ENCODE assay signal across 24 cellular contexts in the genomic region with DNA sequence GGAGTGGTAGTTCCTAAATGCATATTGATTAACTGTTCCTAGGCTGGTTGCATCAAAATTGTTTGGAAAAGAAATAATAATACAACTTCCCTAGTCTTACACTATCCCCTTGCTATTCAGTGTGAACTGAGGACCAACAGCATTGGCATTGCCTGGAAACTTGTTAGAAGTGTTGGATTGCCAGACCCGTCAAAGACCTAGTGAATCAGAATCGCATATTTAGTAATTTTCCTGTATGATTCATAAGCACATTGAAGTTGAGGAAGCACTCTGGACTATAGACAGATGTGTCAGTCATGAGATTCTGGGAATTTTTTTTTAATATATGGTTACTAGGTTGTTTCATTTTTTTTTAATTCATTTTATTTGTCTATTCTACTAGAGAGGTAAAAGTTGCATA. TPM values are rescaled to one million over a fixed set of nuclear protein-coding genes. Genes with fewer than 3 reads are reported as not detected.
DNase-seq lines count a peak whose midpoint lies in the region; ATAC-seq and TF ChIP-seq lines count a peak whose summit lies in the region.
"Had no signal": no experiment of that assay in that cellular context is flagged by ENCODE, and none has a peak within 500 bp of the region (broad histone marks: within the 10 kb centered on the region; RNA-seq: fewer than 3 reads in every experiment).

No MANE protein-coding gene starts in this region.

- CTCF ChIA-PET in PC-3 (lab: Charles Lee) = no interaction called here

- H3K9ac ChIP-seq in PC-3 (ENCODE audit: low read length) = no peak overlapping the region

- H3K27ac ChIP-seq in PC-3 (ENCODE audit: low read length) (no peak overlapping the region), lung (ENCODE audit: low read depth in 1 of 2, low read length in 1 of 2) (no peak overlapping the region)
- H3K27ac ChIP-seq: cardiac muscle cell, HL-60, psoas muscle, spleen, suprapubic skin had no signal

- 66 to 72% methylated on average over 2 of the region's 2 CpGs for WGBS in lung, 2 donors

- ATAC-seq in PC-3 (peak; percentile 92), lung (ENCODE audit: insufficient read depth, low FRiP score) (peak; percentile 34)

- no TSS peak for BruUV-seq in PC-3 (replicated peaks; lab: Mats Ljungman, UMichigan)

- H3K4me1 ChIP-seq in PC-3 (ENCODE audit: insufficient read depth, low read length) (peaks cover 9% of the 10 kb centered on the region; the same call in 1 of the 2 replicates), lung (ENCODE audit: control insufficient read depth in 2 of 2, insufficient read depth in 2 of 2, low read length in 2 of 2) (no peaks in the 10 kb centered on the region)
- H3K4me1 ChIP-seq: spleen, suprapubic skin had no signal

- H3K27me3 ChIP-seq in PC-3 (ENCODE audit: low read length) = no peaks in the 10 kb centered on the region
- no peaks in the 10 kb centered on the region for H3K27me3 ChIP-seq in lung (ENCODE audit: control insufficient read depth, insufficient read depth)
- H3K27me3 ChIP-seq: cardiac muscle cell, spleen, suprapubic skin had no signal

- H3K79me2 ChIP-seq in PC-3 (ENCODE audit: low read length) = no peaks in the 10 kb centered on the region

- intact Hi-C loops in PC-3 (cut with micrococcal nuclease) = no loop called here

- no peaks in the 10 kb centered on the region for H3K9me3 ChIP-seq in PC-3 (ENCODE audit: low read length)
- H3K9me3 ChIP-seq in lung (ENCODE audit: control insufficient read depth in 2 of 2, insufficient read depth in 1 of 2, low read length in 1 of 2) = no peaks in the 10 kb centered on the region
- H3K9me3 ChIP-seq: psoas muscle, spleen, suprapubic skin had no signal

- POLR2A ChIA-PET in PC-3 (lab: Charles Lee; ENCODE audit: unreplicated experiment) = no interaction called here

- H3F3A ChIP-seq in PC-3 (ENCODE audit: low read length, unreplicated experiment) = no peaks in the 10 kb centered on the region

- DNase-seq in GM03348 (ENCODE audit: low spot score) (peak; percentile 29), PC-3 (peak; percentile 69), epithelial cell of esophagus (ENCODE audit: low read depth) (peak; percentile 88), lung (ENCODE audit: low spot score) (no peak), T-helper 1 cell (no peak), anterior cingulate cortex (lab: John Stamatoyannopoulos, UW) (no peak), COR-L47 (lab: John Stamatoyannopoulos, UW) (no peak)
- DNase-seq in stimulated activated CD4-positive, alpha-beta T cell treated with anti-CD3 and anti-CD28 coated beads, Interleukin-2, amount 100 ng/mL, for 24 hours = no peak
- DNase-seq: activated CD4-positive, CD25-positive, alpha-beta regulatory T cell; CD4-positive, alpha-beta memory T cell; DMS53; kidney glomerular epithelial cell; MV-4-11; NCI-H187; NCI-H2227 treated with DMSO at 0.1 percent for 48 hours; NCI-H82; OCI-M1; psoas muscle; spleen; stimulated activated CD8-positive, alpha-beta memory T cell treated with anti-CD3 and anti-CD28 coated beads, Interleukin-4, amount 100 ng/mL, for 48 hours had no signal

- H3K4me3 ChIP-seq in PC-3 (ENCODE audit: low read length) = no peak overlapping the region
- no peak overlapping the region for H3K4me3 ChIP-seq in epithelial cell of esophagus (ENCODE audit: low read length)
- no peak overlapping the region for H3K4me3 ChIP-seq in lung
- H3K4me3 ChIP-seq: cardiac muscle cell, psoas muscle, spleen, suprapubic skin had no signal

- no peak overlapping the region for H2AFZ ChIP-seq in PC-3 (ENCODE audit: low read length)

- H3K36me3 ChIP-seq in PC-3 (ENCODE audit: low read depth, low read length) (no peaks in the 10 kb centered on the region), lung (ENCODE audit: control insufficient read depth in 2 of 2, insufficient read depth in 2 of 2, low read length in 2 of 2) (no peaks in the 10 kb centered on the region)
- H3K36me3 ChIP-seq: cardiac muscle cell, spleen, suprapubic skin had no signal

- no peaks in the 10 kb centered on the region for H3K9me2 ChIP-seq in PC-3 (replicated peaks; ENCODE audit: low read length)

- TF ChIP-seq CTCF in PC-3 (conservative IDR thresholded peaks at IDR 0.05; ENCODE audit: low read depth, low read length) = no peak
- TF ChIP-seq CTCF in epithelial cell of esophagus (IDR thresholded peaks at IDR 0.05; ENCODE audit: insufficient read depth, low read depth, low read length, missing control alignments) = no peak
- TF ChIP-seq CTCF in lung (IDR thresholded peaks at IDR 0.05; ENCODE audit: control extremely low read depth, extremely low read depth) = no peak

- H3K4me2 ChIP-seq in PC-3 (ENCODE audit: low read length) = no peak overlapping the region

- H4K20me1 ChIP-seq in PC-3 (ENCODE audit: low read length) = no peaks in the 10 kb centered on the region

RNA-seq across cellular contexts. Expression of gene KCNJ16, which starts 34.7 kb away (rescaled TPM):
- total RNA-seq in PC-3 (2014; rRNA removed) (not detected in 2 replicates), lung (1 to 10 TPM; 2.2 to 4.0 TPM)
- polyA plus RNA-seq in lung = under 1 TPM; 0.35 to 0.37 TPM
- total RNA-seq: cardiac muscle cell; CD4-positive, alpha-beta memory T cell; fibroblast of villous mesenchyme; psoas muscle; suprapubic skin had no signal
- polyA plus RNA-seq: cardiac muscle cell; CD4-positive, alpha-beta memory T cell had no signal

Comparison
In these comparisons a context has a peak if more than half of its experiments do, and no peak if none do; other contexts are left out.
1. DNase-seq: peak in GM03348 (single experiment), PC-3 (single experiment) and epithelial cell of esophagus (single experiment); none in lung (single experiment), T-helper 1 cell (0 of 5), stimulated activated CD4-positive, alpha-beta T cell treated with anti-CD3 and anti-CD28 coated beads, Interleukin-2, amount 100 ng/mL, for 24 hours (0 of 2), anterior cingulate cortex (0 of 58) and COR-L47 (single experiment).